In the genomic region with DNA sequence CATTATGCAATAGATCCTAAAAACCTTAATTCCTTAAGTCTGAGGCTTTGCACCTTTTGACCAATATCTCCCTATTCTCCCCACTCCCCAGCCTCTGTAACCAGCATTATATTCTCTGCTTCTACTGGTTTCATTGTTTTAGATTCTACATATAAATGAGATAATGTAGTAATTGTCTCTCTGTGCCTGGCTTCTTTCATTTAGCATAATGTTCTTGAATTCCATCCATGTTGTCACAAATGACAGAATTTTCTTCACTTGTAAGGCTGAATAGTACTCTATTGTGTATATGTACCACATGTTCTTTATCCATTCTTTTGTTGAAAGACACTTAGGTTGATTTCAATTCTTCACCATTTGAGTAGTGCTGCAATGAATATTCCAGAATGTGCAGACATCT, we compare ENCODE assay signal across 18 cellular contexts.
DNase-seq lines count a peak whose midpoint lies in the region; ATAC-seq and FAIRE-seq lines count a peak whose summit lies in the region.
"Had no signal": no experiment of that assay in that cellular context is flagged by ENCODE, and none has a peak within 500 bp of the region (broad histone marks: within the 10 kb centered on the region; RNA-seq: fewer than 3 reads in every experiment).

No MANE protein-coding gene starts in this region.

- DNase-seq in frontal cortex (ENCODE audit: low spot score in 2 of 2) (no peak), midbrain (lab: John Stamatoyannopoulos, UW) (peak; percentile 49), superior temporal gyrus (ENCODE audit: extremely low spot score) (peak; percentile 84), SK-N-DZ (ENCODE audit: low spot score) (no peak), NCI-H524 treated with DMSO at 0.1 percent for 48 hours (lab: John Stamatoyannopoulos, UW) (no peak)
- DNase-seq: ACHN; C1 segment of cervical spinal cord; CD4-positive, alpha-beta T cell; DMS79; GOT3; HCEC 1CT; HFFc6 had no signal

- ATAC-seq in GM19023 (IDR thresholded peaks at IDR 0.05; ENCODE audit: unreplicated experiment) (no peak), HG03565 (IDR thresholded peaks at IDR 0.05; ENCODE audit: unreplicated experiment) (no peak)
- ATAC-seq: GM12878 had no signal

- FAIRE-seq in frontal cortex (lab: Jason Lieb, UNC) = peak; percentile 98
- FAIRE-seq: GM12878, GM18507 had no signal

- H3K27ac ChIP-seq in angular gyrus (ENCODE audit: low read depth, low read length) = peak overlapping the region; percentile 82
- H3K27ac ChIP-seq: HL-60 had no signal

Comparison
In these comparisons a context has a peak if more than half of its experiments do, and no peak if none do; other contexts are left out.
1. DNase-seq: peak in midbrain (single experiment) and superior temporal gyrus (single experiment); none in frontal cortex (0 of 2), SK-N-DZ (single experiment) and NCI-H524 treated with DMSO at 0.1 percent for 48 hours (single experiment).